In the genomic region with DNA sequence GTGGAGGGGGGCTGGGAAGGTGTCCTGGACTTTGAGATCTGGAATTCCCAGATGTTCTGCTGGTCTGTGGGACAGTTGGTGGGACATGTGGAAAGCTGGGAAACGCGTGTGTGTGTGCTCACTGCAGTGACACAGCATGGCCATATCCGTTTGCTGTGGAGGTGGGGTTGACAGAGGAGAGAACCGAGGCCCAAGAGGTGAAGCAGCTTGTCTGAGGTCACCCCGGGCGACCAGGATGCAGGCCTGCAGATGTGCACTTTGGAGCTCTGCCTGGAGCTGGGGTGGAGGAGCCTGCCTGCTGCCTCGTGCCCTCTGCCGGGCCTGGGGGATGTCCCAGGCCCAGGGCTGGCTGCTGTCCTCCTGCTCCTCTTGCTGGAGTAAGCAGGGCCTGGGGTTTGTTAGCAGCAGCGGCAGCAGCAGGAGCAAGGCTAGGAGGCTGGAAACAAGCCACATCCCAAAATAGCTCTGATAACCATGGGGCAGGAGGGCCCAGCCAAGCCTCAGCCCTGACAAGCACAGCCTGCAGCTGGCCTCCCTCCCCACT, we compare ENCODE assay signal across 8 cellular contexts.
DNase-seq lines count a peak whose midpoint lies in the region; TF ChIP-seq lines count a peak whose summit lies in the region.
"Not testable (repeated sequence)": the region's sequence is repeated elsewhere in the genome, so short reads cannot be mapped to it uniquely, and the experiment has no call there.

No MANE protein-coding gene starts in this region.

- H3K4me2 ChIP-seq in osteoblast (ENCODE audit: insufficient read depth, low read length), result not testable (repeated sequence)

- H3K27me3 ChIP-seq in osteoblast (ENCODE audit: insufficient read depth, low read length), result not testable (repeated sequence)

- H4K20me1 ChIP-seq in osteoblast (ENCODE audit: insufficient read depth, low read length), result not testable (repeated sequence)

- H3K27ac ChIP-seq in osteoblast (ENCODE audit: low read depth, low read length), result peak overlapping the region; percentile 48

- H3K4me3 Mint-ChIP-seq in T-helper 1 cell treated with Interleukin-12 subunit alpha and Interleukin-12 subunit beta and Interleukin-4 antibody, amounts not matched to agents 30 μg/mL and 1 μg/mL, for 36 hours, result not testable (repeated sequence)

- peak; percentile 48 for DNase-seq in AG08395 (ENCODE audit: low spot score)
- peak; percentile 55 for DNase-seq in HFF-Myc (ENCODE audit: extremely low read depth, low read depth)
- peak; percentile 81 for DNase-seq in astrocyte of the hippocampus (ENCODE audit: low read depth, low spot score)
- DNase-seq in fibroblast of peridontal ligament (ENCODE audit: extremely low read depth), result peak; percentile 90
- DNase-seq in left kidney (ENCODE audit: low read depth, low spot score), result peak; percentile 50
- peak; percentile 95 for DNase-seq in osteoblast (ENCODE audit: insufficient read length, low spot score, missing footprints)
- DNase-seq in superior temporal gyrus (ENCODE audit: extremely low spot score), result peak; percentile 52

- peak overlapping the region; percentile 45 for H3K27ac Mint-ChIP-seq in T-helper 1 cell treated with Interleukin-12 subunit alpha and Interleukin-12 subunit beta and Interleukin-4 antibody, amounts not matched to agents 30 μg/mL and 1 μg/mL, for 36 hours

- H3K9me3 ChIP-seq in osteoblast (ENCODE audit: low read depth, low read length), result not testable (repeated sequence)

- H2AFZ ChIP-seq in osteoblast (ENCODE audit: low read length), result not testable (repeated sequence)

- peaks cover 27% of the 10 kb centered on the region for H3K4me1 ChIP-seq in osteoblast (ENCODE audit: insufficient read depth, low read length)

- not testable (repeated sequence) for H3K79me2 ChIP-seq in osteoblast (ENCODE audit: insufficient read depth, low read length)

- H3K27me3 Mint-ChIP-seq in T-helper 1 cell treated with Interleukin-12 subunit alpha and Interleukin-12 subunit beta and Interleukin-4 antibody, amounts not matched to agents 30 μg/mL and 1 μg/mL, for 36 hours (ENCODE audit: low read depth), result not testable (repeated sequence)

- H3K36me3 ChIP-seq in osteoblast (ENCODE audit: insufficient read depth, low read length), result not testable (repeated sequence)

- not testable (repeated sequence) for H3K4me1 Mint-ChIP-seq in T-helper 1 cell treated with Interleukin-12 subunit alpha and Interleukin-12 subunit beta and Interleukin-4 antibody, amounts not matched to agents 30 μg/mL and 1 μg/mL, for 36 hours (ENCODE audit: low read depth)

- H3K9me3 Mint-ChIP-seq in T-helper 1 cell treated with Interleukin-12 subunit alpha and Interleukin-12 subunit beta and Interleukin-4 antibody, amounts not matched to agents 30 μg/mL and 1 μg/mL, for 36 hours, result not testable (repeated sequence)

- not testable (repeated sequence) for H3K4me3 ChIP-seq in HFF-Myc (replicated peaks; ENCODE audit: low read depth, low read length); osteoblast (ENCODE audit: insufficient read depth, low read length)

- H3K36me3 Mint-ChIP-seq in T-helper 1 cell treated with Interleukin-12 subunit alpha and Interleukin-12 subunit beta and Interleukin-4 antibody, amounts not matched to agents 30 μg/mL and 1 μg/mL, for 36 hours (ENCODE audit: low read depth), result not testable (repeated sequence)

- not testable (repeated sequence) for TF ChIP-seq CTCF in HFF-Myc (IDR thresholded peaks at IDR 0.05; ENCODE audit: low read depth, low read length, missing control alignments); osteoblast (IDR thresholded peaks at IDR 0.05; ENCODE audit: extremely low read depth, low read depth, low read length)
